Comparison of ENCODE assay signal across 15 cellular contexts in the genomic region with DNA sequence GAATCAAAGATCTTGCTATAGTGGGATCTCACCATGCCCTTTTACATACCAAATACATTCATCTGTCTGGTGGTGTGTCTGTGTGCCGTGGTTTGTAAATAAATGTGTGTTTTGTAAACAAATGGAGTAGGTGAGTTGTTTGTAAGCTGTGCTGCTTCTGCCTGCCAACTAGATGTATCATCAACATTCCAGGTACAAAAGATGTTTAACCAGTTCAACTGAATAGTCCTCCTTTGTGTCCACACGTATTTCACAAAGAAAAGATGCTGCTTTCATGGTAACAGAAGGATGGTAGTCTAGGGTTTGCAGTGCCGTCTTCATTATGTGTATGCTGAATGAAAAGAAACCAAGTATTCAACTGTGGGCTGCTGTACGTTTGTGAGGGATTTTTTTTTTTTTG.
DNase-seq lines count a peak whose midpoint lies in the region; ATAC-seq, FAIRE-seq and TF ChIP-seq lines count a peak whose summit lies in the region.
"Had no signal": no experiment of that assay in that cellular context is flagged by ENCODE, and none has a peak within 500 bp of the region (broad histone marks: within the 10 kb centered on the region; RNA-seq: fewer than 3 reads in every experiment).

No MANE protein-coding gene starts in this region.

- no peak overlapping the region for H4K91ac ChIP-seq in neuronal stem cell (ENCODE audit: low read depth, low read length, poor library complexity)

- no peak for FAIRE-seq in bronchial epithelial cell (lab: Jason Lieb, UNC)

- no peak overlapping the region for H3K14ac ChIP-seq in neuronal stem cell (ENCODE audit: low read length)

- ATAC-seq in GM19035 (IDR thresholded peaks at IDR 0.05; ENCODE audit: unreplicated experiment), result no peak
- ATAC-seq: activated CD8-positive, alpha-beta T cell treated with anti-CD3 and anti-CD28 coated beads, Interleukin-2, amount 10 ng/mL, durations not matched to agents 7 days and 5 days; left cardiac atrium had no signal

- H2BK120ac ChIP-seq in neuronal stem cell (ENCODE audit: low read depth, low read length), result no peak overlapping the region

- H2AFZ ChIP-seq in neuronal stem cell (ENCODE audit: low read length), result peak overlapping the region; percentile 17

- no peak overlapping the region for H2AK5ac ChIP-seq in neuronal stem cell (ENCODE audit: low read depth, low read length)

- no peak overlapping the region for H3K9ac ChIP-seq in neuronal stem cell (ENCODE audit: low read depth, low read length, poor library complexity)

- H3K4me1 ChIP-seq in neuronal stem cell (ENCODE audit: control insufficient read depth in 2 of 2, insufficient read depth in 1 of 2, low read depth in 1 of 2, low read length in 2 of 2) (peaks cover 14 to 15% of the 10 kb centered on the region in 2 donors), tibial nerve (no peaks in the 10 kb centered on the region)

- no CpG with 5 or more reads among the region's 4 CpGs for WGBS in neuronal stem cell (ENCODE audit: extremely low coverage in 2 of 2, insufficient read length in 2 of 2, insufficient replicate concordance in 1 of 2), 2 donors
- 68 to 74% methylated on average over 4 of the region's 4 CpGs for WGBS in tibial nerve, 2 donors

- H2BK12ac ChIP-seq in neuronal stem cell (ENCODE audit: low read length), result no peak overlapping the region

- TF ChIP-seq POLR2A in tibial nerve (IDR thresholded peaks at IDR 0.05), result no peak

- TF ChIP-seq CTCF in bronchial epithelial cell (IDR thresholded peaks at IDR 0.05; ENCODE audit: insufficient read depth, low read length, severe bottlenecking) (no peak), tibial nerve (IDR thresholded peaks at IDR 0.05) (no peak)

- H3K36me3 ChIP-seq in bronchial epithelial cell (ENCODE audit: control insufficient read depth, insufficient read depth, low read length) (no peaks in the 10 kb centered on the region), neuronal stem cell (replicated peaks in 1 of 2; ENCODE audit: control insufficient read depth in 2 of 2, insufficient read depth in 2 of 2, low read length in 2 of 2) (no peaks in the 10 kb centered on the region), tibial nerve (no peaks in the 10 kb centered on the region)

- H3K9me3 ChIP-seq in neuronal stem cell (replicated peaks in 1 of 2; ENCODE audit: control insufficient read depth in 2 of 2, insufficient read depth in 1 of 2, low read depth in 1 of 2, low read length in 2 of 2), result no peaks in the 10 kb centered on the region
- no peaks in the 10 kb centered on the region for H3K9me3 ChIP-seq in tibial nerve

- no peak overlapping the region for H3K23ac ChIP-seq in neuronal stem cell (ENCODE audit: low read depth, low read length, poor library complexity)

- H3K18ac ChIP-seq in neuronal stem cell (ENCODE audit: low read length), result no peak overlapping the region

- H3K27me3 ChIP-seq in bronchial epithelial cell (ENCODE audit: control insufficient read depth, insufficient read depth, low read length), result no peaks in the 10 kb centered on the region
- no peaks in the 10 kb centered on the region for H3K27me3 ChIP-seq in neuronal stem cell (ENCODE audit: control insufficient read depth in 3 of 3, insufficient read depth in 3 of 3, low read depth in 1 of 3, low read length in 3 of 3)
- H3K27me3 ChIP-seq in tibial nerve, result no peaks in the 10 kb centered on the region

- no peak for TF ChIP-seq EP300 in tibial nerve (IDR thresholded peaks at IDR 0.05)

- H3K4me3 ChIP-seq in bronchial epithelial cell (ENCODE audit: low read depth, low read length) (no peak overlapping the region), neuronal stem cell (ENCODE audit: low read length in 2 of 2) (no peak overlapping the region), tibial nerve (no peak overlapping the region)

- no peaks in the 10 kb centered on the region for H3K79me1 ChIP-seq in neuronal stem cell (ENCODE audit: low read depth, low read length)

- no peak overlapping the region for H3K4me2 ChIP-seq in neuronal stem cell (ENCODE audit: insufficient read depth, low read length, poor library complexity, severe bottlenecking)

- no peak overlapping the region for H2BK15ac ChIP-seq in neuronal stem cell (ENCODE audit: low read length)

- no peak overlapping the region for H2BK5ac ChIP-seq in neuronal stem cell (ENCODE audit: low read length)

- H3K4ac ChIP-seq in neuronal stem cell (ENCODE audit: low read length), result no peak overlapping the region

- H3K27ac ChIP-seq in neuronal stem cell (replicated peaks; ENCODE audit: low read length) (no peak overlapping the region), tibial nerve (no peak overlapping the region)

- DNase-seq in NCI-H510A treated with DMSO at 0.1 percent for 48 hours (lab: John Stamatoyannopoulos, UW) (peak; percentile 55), NCI-H510A (lab: John Stamatoyannopoulos, UW) (no peak), NCI-H146 treated with DMSO at 0.1 percent for 48 hours (lab: John Stamatoyannopoulos, UW; ENCODE audit: unreplicated experiment) (peak; percentile 39), bronchial epithelial cell (ENCODE audit: low read depth) (peak; percentile 86), neuronal stem cell (ENCODE audit: low spot score) (peak; percentile 17), tibial nerve (ENCODE audit: low spot score in 2 of 2) (no peak)
- DNase-seq in effector CD4-positive, alpha-beta T cell, result no peak
- DNase-seq: ACHN; activated B cell treated with CpG ODN at 0.5 μM for 24 hours; activated CD8-positive, alpha-beta T cell treated with anti-CD3 and anti-CD28 coated beads, Interleukin-2, amount 10 ng/mL, durations not matched to agents 7 days and 5 days; HFFc6; left cardiac atrium; SHP77 treated with DMSO at 0.1 percent for 48 hours; stimulated activated naive CD4-positive, alpha-beta T cell had no signal

- no peak overlapping the region for H4K8ac ChIP-seq in neuronal stem cell (ENCODE audit: low read depth, low read length)

Comparison
In these comparisons a context has a peak if more than half of its experiments do, and no peak if none do; other contexts are left out.
1. DNase-seq: peak in NCI-H510A treated with DMSO at 0.1 percent for 48 hours (single experiment), NCI-H146 treated with DMSO at 0.1 percent for 48 hours (single experiment), bronchial epithelial cell (single experiment) and neuronal stem cell (single experiment); none in NCI-H510A (single experiment), effector CD4-positive, alpha-beta T cell (single experiment) and tibial nerve (0 of 2).